8 cellular contexts compared by ENCODE assay signal in genomic region chr17:32875904-32876413, GRCh38. TPM values are rescaled to one million over a fixed set of nuclear protein-coding genes. Genes with fewer than 3 reads are reported as not detected.
DNase-seq lines count a peak whose midpoint lies in the region; ATAC-seq and TF ChIP-seq lines count a peak whose summit lies in the region.

No MANE protein-coding gene starts in this region.

- H3K27me3 ChIP-seq in SJSA1 (replicated peaks) (peaks cover 24% of the 10 kb centered on the region), fibroblast of lung (ENCODE audit: control insufficient read depth, insufficient read depth, low read length) (no peaks in the 10 kb centered on the region)

- H3K79me2 ChIP-seq in fibroblast of lung (ENCODE audit: control insufficient read depth, insufficient read depth, low read length): no peaks in the 10 kb centered on the region

- H3K4me1 ChIP-seq in SJSA1 (replicated peaks) (peaks cover 16% of the 10 kb centered on the region), fibroblast of lung (ENCODE audit: control insufficient read depth, extremely low read depth, insufficient read depth, low read length) (peaks cover 4% of the 10 kb centered on the region)

- in situ Hi-C loops in KBM-7 (cut with MboI; ENCODE audit: low pct_unique_long_range_greater_than_20kb, low sequenced_read_pairs): no loop called here

- no peak overlapping the region for H2AFZ ChIP-seq in fibroblast of lung (ENCODE audit: low read length)

- peak overlapping the region; percentile 58 for H3K9ac ChIP-seq in fibroblast of lung (ENCODE audit: insufficient read depth, low read length)

- H3K27ac ChIP-seq in SJSA1: no peak overlapping the region
- H3K27ac ChIP-seq in fibroblast of lung (ENCODE audit: insufficient read depth, low read length): no peak overlapping the region

- ATAC-seq in HG02870 (IDR thresholded peaks at IDR 0.05; ENCODE audit: unreplicated experiment): no peak
- ATAC-seq in GM21526 (IDR thresholded peaks at IDR 0.05; ENCODE audit: low FRiP score, unreplicated experiment): no peak

- H3K9me3 ChIP-seq in SJSA1 (replicated peaks) (no peaks in the 10 kb centered on the region), fibroblast of lung (ENCODE audit: control insufficient read depth, insufficient read depth, low read depth, low read length) (no peaks in the 10 kb centered on the region)

- H3K4me3 ChIP-seq in GM12875 (ENCODE audit: low read depth, low read length): peak overlapping the region; percentile 79
- peak overlapping the region; percentile 73 for H3K4me3 ChIP-seq in SJSA1
- H3K4me3 ChIP-seq in fibroblast of lung (replicated peaks in 1 of 4; ENCODE audit: control extremely low read depth in 1 of 4, insufficient read depth in 1 of 4, low read depth in 3 of 4, low read length in 4 of 4): peak overlapping the region; percentile 41 to 77 (median 62)

- DNase-seq in SJSA1 (ENCODE audit: low read depth in 1 of 2, low spot score in 2 of 2) (peak in 1 of 2 experiments; percentile 1), fibroblast of lung (ENCODE audit: low read depth in 2 of 2) (peak; percentile 36 to 43), pons (ENCODE audit: low spot score) (peak; percentile 62), KBM-7 (no peak)
- no peak for DNase-seq in stimulated activated CD4-positive, alpha-beta T cell treated with anti-CD3 and anti-CD28 coated beads, Interleukin-4, amount 100 ng/mL, for 1 hour

- peak overlapping the region; percentile 89 for H3K4me2 ChIP-seq in fibroblast of lung (ENCODE audit: extremely low read depth, insufficient read depth, low read length)

- no peaks in the 10 kb centered on the region; the same call in 1 of the 2 replicates for H3K36me3 ChIP-seq in SJSA1
- H3K36me3 ChIP-seq in fibroblast of lung (ENCODE audit: control insufficient read depth, insufficient read depth, low read length): no peaks in the 10 kb centered on the region

- H4K20me1 ChIP-seq in fibroblast of lung (ENCODE audit: control insufficient read depth, extremely low read depth, insufficient read depth, low read length): no peaks in the 10 kb centered on the region

- TF ChIP-seq CTCF in GM12875 (IDR thresholded peaks at IDR 0.05; ENCODE audit: borderline replicate concordance, insufficient read depth, low read depth, low read length) (no peak), fibroblast of lung (conservative IDR thresholded peaks at IDR 0.05 in 1 of 2, IDR thresholded peaks at IDR 0.05 in 1 of 2; ENCODE audit: low read depth in 1 of 2, low read length in 2 of 2) (no peak)

RNA-seq across cellular contexts. Expression of gene MYO1D, which starts 1.0 kb away (rescaled TPM):
- total RNA-seq in SJSA1 (2014; rRNA removed; shearing (Covaris generic)): 1.1 and 1.7 TPM in 2 replicates
- total RNA-seq in fibroblast of lung: 32.1 and 46.6 TPM in 2 replicates
- polyA plus RNA-seq in fibroblast of lung: 11.2 and 35.0 TPM in 2 replicates
- polyA plus RNA-seq in fibroblast of lung (2012): 6.1 and 20.4 TPM in 2 replicates
- 3.6 and 39.6 TPM in 2 replicates for polyA minus RNA-seq in fibroblast of lung (ENCODE audit: low replicate concordance)

RNA-seq across cellular contexts. Expression of gene TMEM98, which starts 52.0 kb away (rescaled TPM):
- total RNA-seq in SJSA1 (2014; rRNA removed; shearing (Covaris generic)): 118 and 125 TPM in 2 replicates
- 153 and 190 TPM in 2 replicates for total RNA-seq in fibroblast of lung
- 172 and 220 TPM in 2 replicates for polyA plus RNA-seq in fibroblast of lung
- 100.0 and 127 TPM in 2 replicates for polyA plus RNA-seq in fibroblast of lung (2012)
- polyA minus RNA-seq in fibroblast of lung (ENCODE audit: low replicate concordance): 529 and 610 TPM in 2 replicates

Comparison
In these comparisons a context has a peak if more than half of its experiments do, and no peak if none do; other contexts are left out.
1. DNase-seq: peak in fibroblast of lung (2 of 2) and pons (single experiment); none in stimulated activated CD4-positive, alpha-beta T cell treated with anti-CD3 and anti-CD28 coated beads, Interleukin-4, amount 100 ng/mL, for 1 hour (single experiment) and KBM-7 (single experiment).
2. RNA of gene MYO1D, which starts 1.0 kb away (total RNA-seq): 32.1 to 46.6 TPM in fibroblast of lung; 1.1 to 1.7 TPM in SJSA1; every median in the first group is over 10 times any median in the second.
3. Peak in every context shown above with its lines, with median percentiles within 50 percentile points of each other: H3K4me3 ChIP-seq.